13 cellular contexts compared by ENCODE assay signal in the genomic region with DNA sequence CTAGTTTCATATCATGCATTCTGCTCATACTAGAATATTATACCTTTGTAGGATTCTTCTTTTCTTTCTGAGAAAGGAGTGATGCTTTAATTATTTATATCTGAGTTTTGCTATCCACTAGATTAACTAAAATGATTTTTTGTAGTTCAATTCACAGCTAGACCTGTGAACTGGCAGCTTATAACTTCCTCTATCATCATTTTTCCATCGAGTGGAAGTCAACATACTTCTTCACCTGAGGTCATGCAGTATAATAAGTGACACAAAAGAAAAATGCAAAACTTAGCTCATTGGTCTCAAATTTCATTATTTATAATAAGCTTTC. TPM values are rescaled to one million over a fixed set of nuclear protein-coding genes. Genes with fewer than 3 reads are reported as not detected.
DNase-seq lines count a peak whose midpoint lies in the region; ATAC-seq lines count a peak whose summit lies in the region.
"Had no signal": no experiment of that assay in that cellular context is flagged by ENCODE, and none has a peak within 500 bp of the region (broad histone marks: within the 10 kb centered on the region; RNA-seq: fewer than 3 reads in every experiment).

No MANE protein-coding gene starts in this region.

- DNase-seq in activated naive CD4-positive, alpha-beta T cell treated with anti-CD3 and anti-CD28 coated beads, Interleukin-2, amount 50 U/mL, for 72 hours (ENCODE audit: low spot score in 2 of 2), result no peak
- no peak for DNase-seq in activated T-helper 2 cell treated with anti-CD3 and anti-CD28 coated beads, Interferon-gamma antibody, Interleukin-2, Interleukin-4, amounts not matched to agents 10 μg/mL and 5 μg/mL and 100 μg/mL, durations not matched to agents 14 hours and 24 hours and 36 hours (ENCODE audit: low spot score)
- DNase-seq in stimulated activated naive CD8-positive, alpha-beta T cell treated with anti-CD3 and anti-CD28 coated beads, Interleukin-15, amount 100 ng/mL, for 72 hours, result no peak
- DNase-seq in NK-92 treated with Interleukin-12 subunit alpha and Interleukin-12 subunit beta, amount 100 ng/mL, for 24 hours (lab: John Stamatoyannopoulos, UW), result no peak
- no peak for DNase-seq in NCI-H128 (lab: John Stamatoyannopoulos, UW; ENCODE audit: unreplicated experiment)
- no peak for DNase-seq in effector CD4-positive, alpha-beta T cell
- DNase-seq: H7, NCI-H1436 had no signal

- H3K27me3 Mint-ChIP-seq in activated naive CD4-positive, alpha-beta T cell treated with anti-CD3 and anti-CD28 coated beads, Interleukin-2, amount 50 U/mL, for 24 hours, result no peaks in the 10 kb centered on the region
- H3K27me3 Mint-ChIP-seq in activated T-helper 2 cell treated with anti-CD3 and anti-CD28 coated beads, Interferon-gamma antibody, Interleukin-2, Interleukin-4, amounts not matched to agents 10 μg/mL and 5 μg/mL and 100 μg/mL, durations not matched to agents 14 hours and 24 hours and 36 hours (ENCODE audit: low read depth), result no peaks in the 10 kb centered on the region
- no peaks in the 10 kb centered on the region for H3K27me3 Mint-ChIP-seq in stimulated activated naive CD8-positive, alpha-beta T cell treated with anti-CD3 and anti-CD28 coated beads, Interleukin-15, amount 100 ng/mL, for 72 hours

- H3K4me1 Mint-ChIP-seq in activated naive CD4-positive, alpha-beta T cell treated with anti-CD3 and anti-CD28 coated beads, Interleukin-2, amount 50 U/mL, for 24 hours, result peaks cover 77% of the 10 kb centered on the region
- peaks cover 78% of the 10 kb centered on the region for H3K4me1 Mint-ChIP-seq in activated T-helper 2 cell treated with anti-CD3 and anti-CD28 coated beads, Interferon-gamma antibody, Interleukin-2, Interleukin-4, amounts not matched to agents 10 μg/mL and 5 μg/mL and 100 μg/mL, durations not matched to agents 14 hours and 24 hours and 36 hours (ENCODE audit: low read depth)
- peaks cover 55% of the 10 kb centered on the region for H3K4me1 Mint-ChIP-seq in stimulated activated naive CD8-positive, alpha-beta T cell treated with anti-CD3 and anti-CD28 coated beads, Interleukin-15, amount 100 ng/mL, for 72 hours

- intact Hi-C loops in activated T-helper 2 cell treated with anti-CD3 and anti-CD28 coated beads, Interferon-gamma antibody, Interleukin-2, Interleukin-4, amounts not matched to agents 10 μg/mL and 5 μg/mL and 100 μg/mL, durations not matched to agents 14 hours and 24 hours and 36 hours (cut with micrococcal nuclease), result loop anchor here (2.0 to 10.0 kb wide), 5 partner anchors 463 to 1356 kb away; a partner anchor contains a TSS

- H3K36me3 Mint-ChIP-seq in activated naive CD4-positive, alpha-beta T cell treated with anti-CD3 and anti-CD28 coated beads, Interleukin-2, amount 50 U/mL, for 24 hours, result peaks cover 32% of the 10 kb centered on the region
- H3K36me3 Mint-ChIP-seq in activated naive CD4-positive, alpha-beta T cell treated with anti-CD3 and anti-CD28 coated beads, Interleukin-2, amount 50 U/mL, for 72 hours, result peaks cover 11 to 17% of the 10 kb centered on the region in 2 donors
- H3K36me3 Mint-ChIP-seq in activated T-helper 2 cell treated with anti-CD3 and anti-CD28 coated beads, Interferon-gamma antibody, Interleukin-2, Interleukin-4, amounts not matched to agents 10 μg/mL and 5 μg/mL and 100 μg/mL, durations not matched to agents 14 hours and 24 hours and 36 hours (ENCODE audit: low read depth), result peaks cover 83% of the 10 kb centered on the region
- H3K36me3 Mint-ChIP-seq: WTC11 had no signal

- no peak overlapping the region for H3K4me3 Mint-ChIP-seq in activated naive CD4-positive, alpha-beta T cell treated with anti-CD3 and anti-CD28 coated beads, Interleukin-2, amount 50 U/mL, for 24 hours
- H3K4me3 Mint-ChIP-seq in activated T-helper 2 cell treated with anti-CD3 and anti-CD28 coated beads, Interferon-gamma antibody, Interleukin-2, Interleukin-4, amounts not matched to agents 10 μg/mL and 5 μg/mL and 100 μg/mL, durations not matched to agents 14 hours and 24 hours and 36 hours (ENCODE audit: low read depth), result peak overlapping the region; percentile 67
- H3K4me3 Mint-ChIP-seq in stimulated activated naive CD8-positive, alpha-beta T cell treated with anti-CD3 and anti-CD28 coated beads, Interleukin-15, amount 100 ng/mL, for 72 hours, result peak overlapping the region; percentile 5 to 97
- H3K4me3 Mint-ChIP-seq: WTC11 had no signal

- ATAC-seq in activated naive CD4-positive, alpha-beta T cell treated with anti-CD3 and anti-CD28 coated beads, Interleukin-2, amount 50 U/mL, for 72 hours, result no peak
- peak; percentile 9 for ATAC-seq in HG03097 (IDR thresholded peaks at IDR 0.05; ENCODE audit: low FRiP score, unreplicated experiment)
- peak; percentile 37 for ATAC-seq in stimulated activated naive CD8-positive, alpha-beta T cell treated with anti-CD3 and anti-CD28 coated beads, Interleukin-15, amount 100 ng/mL, for 72 hours
- ATAC-seq: gastroesophageal sphincter had no signal

- peak overlapping the region; percentile 89 for H3K27ac Mint-ChIP-seq in activated naive CD4-positive, alpha-beta T cell treated with anti-CD3 and anti-CD28 coated beads, Interleukin-2, amount 50 U/mL, for 24 hours
- peak overlapping the region in 1 of 2 donors; percentile 37 for H3K27ac Mint-ChIP-seq in activated naive CD4-positive, alpha-beta T cell treated with anti-CD3 and anti-CD28 coated beads, Interleukin-2, amount 50 U/mL, for 72 hours
- peak overlapping the region; percentile 77 for H3K27ac Mint-ChIP-seq in activated T-helper 2 cell treated with anti-CD3 and anti-CD28 coated beads, Interferon-gamma antibody, Interleukin-2, Interleukin-4, amounts not matched to agents 10 μg/mL and 5 μg/mL and 100 μg/mL, durations not matched to agents 14 hours and 24 hours and 36 hours
- H3K27ac Mint-ChIP-seq in stimulated activated naive CD8-positive, alpha-beta T cell treated with anti-CD3 and anti-CD28 coated beads, Interleukin-15, amount 100 ng/mL, for 72 hours, result no peak overlapping the region

- no peaks in the 10 kb centered on the region for H3K9me3 Mint-ChIP-seq in activated naive CD4-positive, alpha-beta T cell treated with anti-CD3 and anti-CD28 coated beads, Interleukin-2, amount 50 U/mL, for 24 hours
- H3K9me3 Mint-ChIP-seq in activated naive CD4-positive, alpha-beta T cell treated with anti-CD3 and anti-CD28 coated beads, Interleukin-2, amount 50 U/mL, for 72 hours, result no peaks in the 10 kb centered on the region
- H3K9me3 Mint-ChIP-seq in activated T-helper 2 cell treated with anti-CD3 and anti-CD28 coated beads, Interferon-gamma antibody, Interleukin-2, Interleukin-4, amounts not matched to agents 10 μg/mL and 5 μg/mL and 100 μg/mL, durations not matched to agents 14 hours and 24 hours and 36 hours, result no peaks in the 10 kb centered on the region
- no peaks in the 10 kb centered on the region for H3K9me3 Mint-ChIP-seq in stimulated activated naive CD8-positive, alpha-beta T cell treated with anti-CD3 and anti-CD28 coated beads, Interleukin-15, amount 100 ng/mL, for 72 hours
- H3K9me3 Mint-ChIP-seq: WTC11 had no signal

RNA-seq across cellular contexts. Expression of a gene that starts 8.0 kb away (rescaled TPM):
- total RNA-seq in activated naive CD4-positive, alpha-beta T cell treated with anti-CD3 and anti-CD28 coated beads, Interleukin-2, amount 50 U/mL, for 72 hours, result 10 to 100 TPM in 1 of 2 donors, 1 to 10 TPM in 1; 9.3 to 29.6 TPM
- 28.0 and 29.4 TPM in 2 replicates for total RNA-seq in activated T-helper 2 cell treated with anti-CD3 and anti-CD28 coated beads, Interferon-gamma antibody, Interleukin-2, Interleukin-4, amounts not matched to agents 10 μg/mL and 5 μg/mL and 100 μg/mL, durations not matched to agents 14 hours and 24 hours and 36 hours
- total RNA-seq: HT-29 had no signal

Comparison
In these comparisons a context has a peak if more than half of its experiments do, and no peak if none do; other contexts are left out.
1. H3K27ac Mint-ChIP-seq: peak in activated naive CD4-positive, alpha-beta T cell treated with anti-CD3 and anti-CD28 coated beads, Interleukin-2, amount 50 U/mL, for 24 hours (single experiment) and activated T-helper 2 cell treated with anti-CD3 and anti-CD28 coated beads, Interferon-gamma antibody, Interleukin-2, Interleukin-4, amounts not matched to agents 10 μg/mL and 5 μg/mL and 100 μg/mL, durations not matched to agents 14 hours and 24 hours and 36 hours (single experiment); none in stimulated activated naive CD8-positive, alpha-beta T cell treated with anti-CD3 and anti-CD28 coated beads, Interleukin-15, amount 100 ng/mL, for 72 hours (0 of 2).
2. ATAC-seq: peak in HG03097 (single experiment) and stimulated activated naive CD8-positive, alpha-beta T cell treated with anti-CD3 and anti-CD28 coated beads, Interleukin-15, amount 100 ng/mL, for 72 hours (single experiment); none in activated naive CD4-positive, alpha-beta T cell treated with anti-CD3 and anti-CD28 coated beads, Interleukin-2, amount 50 U/mL, for 72 hours (0 of 2).